In genomic region chr12:106733660-106734059, GRCh38 we compare ENCODE assay signal across 21 cellular contexts.
"Had no signal": no experiment of that assay in that cellular context is flagged by ENCODE, and none has a peak within 500 bp of the region (broad histone marks: within the 10 kb centered on the region; RNA-seq: fewer than 3 reads in every experiment).

No MANE protein-coding gene starts in this region.

- H3K4me3 ChIP-seq: body of pancreas had no signal

- DNase-seq: activated CD4-positive, alpha-beta T cell treated with anti-CD3 and anti-CD28 coated beads for 48 hours; activated CD4-positive, alpha-beta T cell treated with anti-CD3 and anti-CD28 coated beads, Interleukin-2, amount 50 U/mL, for 4 hours; activated CD4-positive, CD25-positive, alpha-beta regulatory T cell treated with anti-CD3 and anti-CD28 coated beads, Interleukin-2, amount 50 U/mL, for 72 hours; activated CD8-positive, alpha-beta memory T cell treated with anti-CD3 and anti-CD28 coated beads, Interleukin-2, amount 50 U/mL, for 48 hours; activated CD8-positive, alpha-beta T cell treated with anti-CD3 and anti-CD28 coated beads, Interleukin-2, amount 10 ng/mL, durations not matched to agents 7 days and 5 days; activated T-cell treated with anti-CD3 and anti-CD28 coated beads, Interleukin-2, amount 50 U/mL, for 1 hour; aorta; body of pancreas; KG1; NCI-H1092 treated with DMSO at 0.1 percent for 48 hours; NCI-H1417 treated with DMSO at 0.1 percent for 48 hours; NCI-H1694 treated with DMSO at 0.1 percent for 48 hours; NCI-H2029 treated with DMSO at 0.1 percent for 48 hours; NCI-H510A treated with DMSO at 0.1 percent for 48 hours; NCI-H69; NK-92 treated with Interleukin-12 subunit alpha and Interleukin-12 subunit beta, amount 100 ng/mL, for 24 hours; OCI-M1; RPMI8226 had no signal

- H3K9me3 ChIP-seq: body of pancreas had no signal

- H3K27ac ChIP-seq: body of pancreas had no signal

- H3K4me1 ChIP-seq: body of pancreas had no signal

- ATAC-seq: activated CD8-positive, alpha-beta T cell treated with anti-CD3 and anti-CD28 coated beads, Interleukin-2, amount 10 ng/mL, durations not matched to agents 7 days and 5 days; body of pancreas; Panc1; Right ventricle myocardium inferior; WTC11 had no signal

- H3K27me3 ChIP-seq: body of pancreas had no signal
